Comparison of ENCODE assay signal across 8 cellular contexts in the genomic region with DNA sequence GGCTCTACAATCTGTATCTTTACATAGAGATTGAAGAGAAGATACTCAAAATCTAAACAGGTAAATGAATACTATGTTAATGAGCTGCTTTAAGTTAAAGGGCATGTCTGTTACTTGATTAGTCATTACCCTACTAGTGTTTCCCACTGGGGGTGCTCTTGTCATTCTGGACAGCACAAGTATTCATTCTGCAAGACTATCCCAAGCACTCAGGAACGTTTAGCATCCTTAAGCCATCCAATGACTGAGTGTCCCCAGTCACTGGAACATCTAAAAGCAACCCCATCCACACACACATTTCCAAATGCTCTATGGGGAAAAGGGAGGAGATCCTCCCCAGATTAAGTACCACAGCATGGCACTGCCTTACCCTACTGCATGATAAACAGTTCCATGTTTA. TPM values are rescaled to one million over a fixed set of nuclear protein-coding genes. Genes with fewer than 3 reads are reported as not detected.
A peak's percentile ranks its signal among the peaks of the same experiment; 100 is the strongest.
DNase-seq lines count a peak whose midpoint lies in the region; ATAC-seq, FAIRE-seq and TF ChIP-seq lines count a peak whose summit lies in the region.

No MANE protein-coding gene starts in this region.

- H4K20me1 ChIP-seq in SK-N-SH (ENCODE audit: insufficient read depth): peaks cover 40% of the 10 kb centered on the region

- no peaks in the 10 kb centered on the region for H3F3A ChIP-seq in SK-N-SH (replicated peaks; ENCODE audit: insufficient read depth)

- peaks cover 92% of the 10 kb centered on the region for H3K79me2 ChIP-seq in SK-N-SH (ENCODE audit: insufficient read depth)

- WGBS in SK-N-SH (ENCODE audit: low lambda C conversion rate): 75% methylated on average over 1 of the region's 1 CpG

- peaks cover 8 to 9% of the 10 kb centered on the region in 2 experiments; a peak in 3 of 4 replicates for H3K4me1 ChIP-seq in SK-N-SH (ENCODE audit: control insufficient read depth in 1 of 2, insufficient read depth in 2 of 2, low read depth in 1 of 2, low read length in 1 of 2)

- H3K27me3 ChIP-seq in SK-N-SH (ENCODE audit: insufficient read depth): no peaks in the 10 kb centered on the region

- H3K4me2 ChIP-seq in SK-N-SH: no peak overlapping the region

- no peak overlapping the region for H3K4me3 Mint-ChIP-seq in stimulated activated naive CD8-positive, alpha-beta T cell treated with anti-CD3 and anti-CD28 coated beads, Interleukin-15, amount 100 ng/mL, for 72 hours

- POLR2A ChIA-PET in SK-N-SH (lab: Yijun Ruan, JAX): no interaction called here

- FAIRE-seq in GM18507 (lab: Jason Lieb, UNC): peak; percentile 67

- TF ChIP-seq CTCF in AG10803 (conservative IDR thresholded peaks at IDR 0.05; ENCODE audit: low read length): peak; percentile 66
- TF ChIP-seq CTCF in SK-N-SH (IDR thresholded peaks at IDR 0.05): peak; percentile 62
- TF ChIP-seq CTCF in foreskin fibroblast (IDR thresholded peaks at IDR 0.05; ENCODE audit: low read depth, low read length): peak; percentile 53

- peaks cover 0 to 4% of the 10 kb centered on the region in 2 experiments for H3K36me3 ChIP-seq in SK-N-SH (replicated peaks in 1 of 2; ENCODE audit: control insufficient read depth in 1 of 2, insufficient read depth in 2 of 2, low read length in 1 of 2)

- no peaks in the 10 kb centered on the region for H3K9me3 Mint-ChIP-seq in stimulated activated naive CD8-positive, alpha-beta T cell treated with anti-CD3 and anti-CD28 coated beads, Interleukin-15, amount 100 ng/mL, for 72 hours

- no peaks in the 10 kb centered on the region for H3K27me3 Mint-ChIP-seq in stimulated activated naive CD8-positive, alpha-beta T cell treated with anti-CD3 and anti-CD28 coated beads, Interleukin-15, amount 100 ng/mL, for 72 hours

- TF ChIP-seq RAD21 in SK-N-SH (IDR thresholded peaks at IDR 0.05; ENCODE audit: low read length): peak; percentile 61

- H3K27ac ChIP-seq in SK-N-SH (ENCODE audit: low read depth in 2 of 2, low read length in 1 of 2): no peak overlapping the region

- DNase-seq in AG10803 (ENCODE audit: low read depth) (peak; percentile 65), GM18507 (ENCODE audit: extremely low spot score, insufficient read length, low read depth) (no peak), SK-N-SH (peak; percentile 37), foreskin fibroblast (peak; percentile 34 to 72), GDM1 (lab: John Stamatoyannopoulos, UW) (no peak)
- no peak for DNase-seq in stimulated activated naive CD8-positive, alpha-beta T cell treated with anti-CD3 and anti-CD28 coated beads, Interleukin-15, amount 100 ng/mL, for 72 hours

- no peak overlapping the region for H2AFZ ChIP-seq in SK-N-SH (ENCODE audit: low read depth)

- H3K4me3 ChIP-seq in AG10803 (ENCODE audit: low read length) (no peak overlapping the region), SK-N-SH (ENCODE audit: low read depth in 2 of 2, low read length in 1 of 2) (no peak overlapping the region), foreskin fibroblast (ENCODE audit: low read depth in 1 of 2, low read length in 2 of 2) (no peak overlapping the region)

- H3K9me3 ChIP-seq in SK-N-SH: no peaks in the 10 kb centered on the region

- no peak for TF ChIP-seq EP300 in SK-N-SH (IDR thresholded peaks at IDR 0.05; ENCODE audit: borderline replicate concordance in 1 of 2, low read depth in 1 of 2, low read length in 1 of 2)

- no peak overlapping the region for H3K27ac Mint-ChIP-seq in stimulated activated naive CD8-positive, alpha-beta T cell treated with anti-CD3 and anti-CD28 coated beads, Interleukin-15, amount 100 ng/mL, for 72 hours

- no peak overlapping the region for H3K9ac ChIP-seq in SK-N-SH

- H3K9me2 ChIP-seq in SK-N-SH: no peaks in the 10 kb centered on the region

- H3K4me1 Mint-ChIP-seq in stimulated activated naive CD8-positive, alpha-beta T cell treated with anti-CD3 and anti-CD28 coated beads, Interleukin-15, amount 100 ng/mL, for 72 hours: peaks cover 95% of the 10 kb centered on the region

- ATAC-seq in HG03064 (IDR thresholded peaks at IDR 0.05; ENCODE audit: low read depth, unreplicated experiment): peak; percentile 42
- peak; percentile 77 for ATAC-seq in stimulated activated naive CD8-positive, alpha-beta T cell treated with anti-CD3 and anti-CD28 coated beads, Interleukin-15, amount 100 ng/mL, for 72 hours
- no peak for ATAC-seq in GM19397 (IDR thresholded peaks at IDR 0.05; ENCODE audit: unreplicated experiment)

- CTCF ChIA-PET in SK-N-SH (lab: Yijun Ruan, JAX): interaction anchor here (1.1 to 1.4 kb wide), 3 partner anchors 87 to 183 kb away, joined by 3 to 5 read pairs (median 3); no protein-coding TSS in a partner anchor

TF ChIP-seq in SK-N-SH, 30 proteins besides CTCF, POLR2A, EP300 and RAD21:
- TF ChIP-seq ELF1 (IDR thresholded peaks at IDR 0.05) (no peak), POLR2AphosphoS5 (IDR thresholded peaks at IDR 0.05; ENCODE audit: low read depth, low read length) (no peak), SMC3 (IDR thresholded peaks at IDR 0.05; ENCODE audit: low read depth, low read length) (peak; percentile 21; the same call in 1 of the 2 replicates)

RNA-seq across cellular contexts. Expression of a gene that starts 25.7 kb away (rescaled TPM):
- 84.3 and 92.0 TPM in 2 replicates for polyA plus RNA-seq in SK-N-SH (2012; rRNA removed)
- 62.4 and 69.7 TPM in 2 replicates for polyA plus RNA-seq in SK-N-SH (2012; cell fraction: cytosol; rRNA removed)
- 75.6 and 84.7 TPM in 2 replicates for polyA plus RNA-seq in SK-N-SH (2012; cell fraction: nucleus; rRNA removed)

Comparison
In these comparisons a context has a peak if more than half of its experiments do, and no peak if none do; other contexts are left out.
1. DNase-seq: peak in AG10803 (single experiment), SK-N-SH (single experiment) and foreskin fibroblast (2 of 2); none in GM18507 (single experiment), stimulated activated naive CD8-positive, alpha-beta T cell treated with anti-CD3 and anti-CD28 coated beads, Interleukin-15, amount 100 ng/mL, for 72 hours (0 of 2) and GDM1 (single experiment).
2. Peak in every context shown above with its lines, with median percentiles within 50 percentile points of each other: CTCF ChIP-seq.